In genomic region chr19:30780032-30780431, GRCh38 we compare ENCODE assay signal across 24 cellular contexts.
DNase-seq lines count a peak whose midpoint lies in the region; ATAC-seq and TF ChIP-seq lines count a peak whose summit lies in the region.
"Had no signal": no experiment of that assay in that cellular context is flagged by ENCODE, and none has a peak within 500 bp of the region (broad histone marks: within the 10 kb centered on the region; RNA-seq: fewer than 3 reads in every experiment).

No MANE protein-coding gene starts in this region.

- no peaks in the 10 kb centered on the region for H3K36me3 ChIP-seq in cardiac muscle cell
- no peaks in the 10 kb centered on the region for H3K36me3 ChIP-seq in esophagus muscularis mucosa
- H3K36me3 ChIP-seq: BLaER1, MG63, SJCRH30 had no signal

- DNase-seq in cardiac muscle cell (ENCODE audit: low read depth in 1 of 2, low spot score in 1 of 2) = no peak
- no peak for DNase-seq in left ventricle myocardium superior
- DNase-seq in esophagus muscularis mucosa (ENCODE audit: extremely low spot score) = peak; percentile 37
- peak; percentile 1 for DNase-seq in iPS-NIHi7 (ENCODE audit: extremely low spot score)
- DNase-seq in type B pancreatic cell (ENCODE audit: extremely low spot score, unreplicated experiment) = no peak
- no peak for DNase-seq in pons (ENCODE audit: low spot score)
- DNase-seq: 8988T; CD4-positive, alpha-beta T cell; KBM-7; MG63; NCI-H1105 treated with DMSO at 0.1 percent for 48 hours; NCI-H146; NCI-H1930; NCI-H2107; NCI-H446 treated with DMSO at 0.1 percent for 48 hours; NCI-H526; NCI-H82; NK-92 treated with Interleukin-12 subunit alpha and Interleukin-12 subunit beta, amount 100 ng/mL, for 24 hours; PC-9; SJCRH30 had no signal

- 38% methylated on average over 6 of the region's 6 CpGs for WGBS in esophagus muscularis mucosa

- no peak for TF ChIP-seq EP300 in esophagus muscularis mucosa (IDR thresholded peaks at IDR 0.05)

- H3K27me3 ChIP-seq in cardiac muscle cell = peaks cover 7% of the 10 kb centered on the region
- peaks cover 0 to 12% (median 0%) of the 10 kb centered on the region in 4 donors for H3K27me3 ChIP-seq in esophagus muscularis mucosa
- H3K27me3 ChIP-seq: BLaER1, MG63, SJCRH30 had no signal

- TF ChIP-seq CTCF in cardiac muscle cell (IDR thresholded peaks at IDR 0.05; ENCODE audit: low read depth, low read length) = no peak
- no peak for TF ChIP-seq CTCF in esophagus muscularis mucosa (IDR thresholded peaks at IDR 0.05)
- no peak for TF ChIP-seq CTCF in type B pancreatic cell (conservative IDR thresholded peaks at IDR 0.05)

- no peaks in the 10 kb centered on the region for H3K36me3 Mint-ChIP-seq in type B pancreatic cell

- peaks cover 41% of the 10 kb centered on the region for H3K27me3 Mint-ChIP-seq in type B pancreatic cell

- peaks cover 20% of the 10 kb centered on the region for H3K4me1 Mint-ChIP-seq in type B pancreatic cell (ENCODE audit: unreplicated experiment)

- H3K4me1 ChIP-seq in cardiac muscle cell (ENCODE audit: low read depth) (peaks cover 25% of the 10 kb centered on the region), esophagus muscularis mucosa (no peaks in the 10 kb centered on the region)
- H3K4me1 ChIP-seq: BLaER1, SJCRH30 had no signal

- no peaks in the 10 kb centered on the region for H3K9me3 ChIP-seq in cardiac muscle cell (ENCODE audit: low read depth)
- no peaks in the 10 kb centered on the region for H3K9me3 ChIP-seq in esophagus muscularis mucosa
- H3K9me3 ChIP-seq: BLaER1, MG63, SJCRH30 had no signal

- ATAC-seq in left ventricle myocardium superior (no peak), HG02840 (IDR thresholded peaks at IDR 0.05; ENCODE audit: low FRiP score, unreplicated experiment) (no peak), HG03571 (IDR thresholded peaks at IDR 0.05; ENCODE audit: unreplicated experiment) (no peak)
- ATAC-seq: Right ventricle myocardium inferior had no signal

- H3K4me3 Mint-ChIP-seq in type B pancreatic cell = peak overlapping the region; percentile 51
- H3K4me3 Mint-ChIP-seq: CD4-positive, alpha-beta T cell had no signal

- no peak overlapping the region for H3K27ac Mint-ChIP-seq in type B pancreatic cell
- H3K27ac Mint-ChIP-seq: CD4-positive, alpha-beta T cell had no signal

- intact Hi-C loops in left ventricle myocardium superior (cut with micrococcal nuclease) = no loop called here
- intact Hi-C loops in esophagus muscularis mucosa (cut with DNase I) = no loop called here

- no peak for TF ChIP-seq POLR2A in esophagus muscularis mucosa (IDR thresholded peaks at IDR 0.05; ENCODE audit: low read depth)

- H3K9me3 Mint-ChIP-seq in type B pancreatic cell = peaks cover 5% of the 10 kb centered on the region
- H3K9me3 Mint-ChIP-seq: CD4-positive, alpha-beta T cell had no signal

- no peak overlapping the region for H3K4me3 ChIP-seq in cardiac muscle cell
- H3K4me3 ChIP-seq in esophagus muscularis mucosa = no peak overlapping the region
- H3K4me3 ChIP-seq: BLaER1, MG63, PC-9, SJCRH30 had no signal

- H3K27ac ChIP-seq in cardiac muscle cell (peak overlapping the region; percentile 34), esophagus muscularis mucosa (replicated peaks in 1 of 4) (no peak overlapping the region)
- H3K27ac ChIP-seq: BLaER1, PC-9, SJCRH30 had no signal

Comparison
In these comparisons a context has a peak if more than half of its experiments do, and no peak if none do; other contexts are left out.
1. DNase-seq: peak in esophagus muscularis mucosa (single experiment) and iPS-NIHi7 (single experiment); none in cardiac muscle cell (0 of 2), left ventricle myocardium superior (single experiment), type B pancreatic cell (single experiment) and pons (single experiment).